Comparison of ENCODE assay signal across 17 cellular contexts in the genomic region with DNA sequence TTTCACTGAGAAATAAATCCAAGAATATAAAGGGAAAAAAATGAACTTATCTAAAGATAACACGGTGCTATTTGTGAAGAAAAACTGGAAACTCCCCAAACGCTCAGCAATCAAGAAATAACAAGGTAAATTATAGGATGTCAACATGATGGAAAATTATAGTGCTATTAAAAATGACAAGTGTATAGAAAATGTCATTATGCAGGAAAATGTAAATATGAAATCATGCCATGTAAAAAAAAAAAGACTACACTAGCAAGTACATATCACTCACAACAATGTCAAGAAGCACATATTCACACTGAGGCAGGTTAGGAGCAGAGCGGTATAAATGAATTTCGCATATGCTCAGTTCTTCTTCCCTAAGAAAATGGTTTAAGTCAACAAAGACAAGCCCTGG. TPM values are rescaled to one million over a fixed set of nuclear protein-coding genes. Genes with fewer than 3 reads are reported as not detected.
DNase-seq lines count a peak whose midpoint lies in the region; ATAC-seq and TF ChIP-seq lines count a peak whose summit lies in the region.
"Had no signal": no experiment of that assay in that cellular context is flagged by ENCODE, and none has a peak within 500 bp of the region (broad histone marks: within the 10 kb centered on the region; RNA-seq: fewer than 3 reads in every experiment).

No MANE protein-coding gene starts in this region.

- H3K27me3 Mint-ChIP-seq in mesothelial cell of epicardium (ENCODE audit: low read depth) = no peaks in the 10 kb centered on the region
- no peaks in the 10 kb centered on the region for H3K27me3 Mint-ChIP-seq in activated T-helper 2 cell treated with anti-CD3 and anti-CD28 coated beads, Interferon-gamma antibody, Interleukin-2, Interleukin-4, amounts not matched to agents 10 μg/mL and 5 μg/mL and 100 μg/mL, durations not matched to agents 14 hours and 24 hours and 36 hours (ENCODE audit: low read depth)
- H3K27me3 Mint-ChIP-seq: CD4-positive, alpha-beta memory T cell had no signal

- H3K36me3 Mint-ChIP-seq in mesothelial cell of epicardium = no peaks in the 10 kb centered on the region
- H3K36me3 Mint-ChIP-seq in activated T-helper 2 cell treated with anti-CD3 and anti-CD28 coated beads, Interferon-gamma antibody, Interleukin-2, Interleukin-4, amounts not matched to agents 10 μg/mL and 5 μg/mL and 100 μg/mL, durations not matched to agents 14 hours and 24 hours and 36 hours (ENCODE audit: low read depth) = no peaks in the 10 kb centered on the region
- H3K36me3 Mint-ChIP-seq: CD4-positive, alpha-beta memory T cell had no signal

- no peak for ATAC-seq in HG02763 (IDR thresholded peaks at IDR 0.05; ENCODE audit: unreplicated experiment)

- peak overlapping the region; percentile 79 for H3K27ac Mint-ChIP-seq in mesothelial cell of epicardium
- H3K27ac Mint-ChIP-seq in activated T-helper 2 cell treated with anti-CD3 and anti-CD28 coated beads, Interferon-gamma antibody, Interleukin-2, Interleukin-4, amounts not matched to agents 10 μg/mL and 5 μg/mL and 100 μg/mL, durations not matched to agents 14 hours and 24 hours and 36 hours = no peak overlapping the region
- H3K27ac Mint-ChIP-seq: CD4-positive, alpha-beta memory T cell had no signal

- no peak overlapping the region for H3K4me3 Mint-ChIP-seq in mesothelial cell of epicardium
- H3K4me3 Mint-ChIP-seq in activated T-helper 2 cell treated with anti-CD3 and anti-CD28 coated beads, Interferon-gamma antibody, Interleukin-2, Interleukin-4, amounts not matched to agents 10 μg/mL and 5 μg/mL and 100 μg/mL, durations not matched to agents 14 hours and 24 hours and 36 hours (ENCODE audit: low read depth) = no peak overlapping the region
- H3K4me3 Mint-ChIP-seq: CD4-positive, alpha-beta memory T cell had no signal

- H3K4me1 Mint-ChIP-seq in mesothelial cell of epicardium = peaks cover 33% of the 10 kb centered on the region
- H3K4me1 Mint-ChIP-seq in activated T-helper 2 cell treated with anti-CD3 and anti-CD28 coated beads, Interferon-gamma antibody, Interleukin-2, Interleukin-4, amounts not matched to agents 10 μg/mL and 5 μg/mL and 100 μg/mL, durations not matched to agents 14 hours and 24 hours and 36 hours (ENCODE audit: low read depth) = no peaks in the 10 kb centered on the region
- H3K4me1 Mint-ChIP-seq: CD4-positive, alpha-beta memory T cell had no signal

- intact Hi-C loops in activated T-helper 2 cell treated with anti-CD3 and anti-CD28 coated beads, Interferon-gamma antibody, Interleukin-2, Interleukin-4, amounts not matched to agents 10 μg/mL and 5 μg/mL and 100 μg/mL, durations not matched to agents 14 hours and 24 hours and 36 hours (cut with micrococcal nuclease) = no loop called here

- DNase-seq in NCI-H1417 treated with DMSO at 0.1 percent for 48 hours (lab: John Stamatoyannopoulos, UW) = peak; percentile 48
- peak; percentile 18 to 56 for DNase-seq in NCI-H2081 (lab: John Stamatoyannopoulos, UW)
- DNase-seq in NCI-H2227 treated with DMSO at 0.1 percent for 48 hours (lab: John Stamatoyannopoulos, UW) = peak; percentile 57
- no peak for DNase-seq in mesothelial cell of epicardium (ENCODE audit: low spot score in 2 of 2, unreplicated experiment in 2 of 2)
- no peak for DNase-seq in activated T-helper 2 cell treated with anti-CD3 and anti-CD28 coated beads, Interferon-gamma antibody, Interleukin-2, Interleukin-4, amounts not matched to agents 10 μg/mL and 5 μg/mL and 100 μg/mL, durations not matched to agents 14 hours and 24 hours and 36 hours (ENCODE audit: low spot score)
- DNase-seq in activated CD4-positive, alpha-beta T cell treated with anti-CD3 and anti-CD28 coated beads for 1 hour = no peak
- no peak for DNase-seq in cerebellum (ENCODE audit: low spot score)
- DNase-seq: C1 segment of cervical spinal cord; Calu3; CD4-positive, alpha-beta memory T cell; COR-L47; DMS153; DND-41; GOT3 had no signal

- peaks cover 2% of the 10 kb centered on the region for H3K9me3 Mint-ChIP-seq in mesothelial cell of epicardium
- H3K9me3 Mint-ChIP-seq in activated T-helper 2 cell treated with anti-CD3 and anti-CD28 coated beads, Interferon-gamma antibody, Interleukin-2, Interleukin-4, amounts not matched to agents 10 μg/mL and 5 μg/mL and 100 μg/mL, durations not matched to agents 14 hours and 24 hours and 36 hours = no peaks in the 10 kb centered on the region
- H3K9me3 Mint-ChIP-seq: CD4-positive, alpha-beta memory T cell had no signal

- TF ChIP-seq CTCF in mesothelial cell of epicardium (IDR thresholded peaks at IDR 0.05; ENCODE audit: unreplicated experiment) = no peak

RNA-seq across cellular contexts. Expression of a gene that starts 27.7 kb away (rescaled TPM):
- total RNA-seq in mesothelial cell of epicardium (1.4 to 1.6 TPM (median 1.4 TPM) in 3 replicates), cerebellum (not detected)
- 0.18 and 0.21 TPM in 2 replicates for total RNA-seq in activated T-helper 2 cell treated with anti-CD3 and anti-CD28 coated beads, Interferon-gamma antibody, Interleukin-2, Interleukin-4, amounts not matched to agents 10 μg/mL and 5 μg/mL and 100 μg/mL, durations not matched to agents 14 hours and 24 hours and 36 hours
- total RNA-seq: A172; A673; CD4-positive, alpha-beta memory T cell had no signal

Comparison
In these comparisons a context has a peak if more than half of its experiments do, and no peak if none do; other contexts are left out.
1. DNase-seq: peak in NCI-H1417 treated with DMSO at 0.1 percent for 48 hours (single experiment), NCI-H2081 (2 of 2) and NCI-H2227 treated with DMSO at 0.1 percent for 48 hours (single experiment); none in mesothelial cell of epicardium (0 of 2), activated T-helper 2 cell treated with anti-CD3 and anti-CD28 coated beads, Interferon-gamma antibody, Interleukin-2, Interleukin-4, amounts not matched to agents 10 μg/mL and 5 μg/mL and 100 μg/mL, durations not matched to agents 14 hours and 24 hours and 36 hours (single experiment), activated CD4-positive, alpha-beta T cell treated with anti-CD3 and anti-CD28 coated beads for 1 hour (single experiment) and cerebellum (single experiment).